25 cellular contexts compared by ENCODE assay signal in the genomic region with DNA sequence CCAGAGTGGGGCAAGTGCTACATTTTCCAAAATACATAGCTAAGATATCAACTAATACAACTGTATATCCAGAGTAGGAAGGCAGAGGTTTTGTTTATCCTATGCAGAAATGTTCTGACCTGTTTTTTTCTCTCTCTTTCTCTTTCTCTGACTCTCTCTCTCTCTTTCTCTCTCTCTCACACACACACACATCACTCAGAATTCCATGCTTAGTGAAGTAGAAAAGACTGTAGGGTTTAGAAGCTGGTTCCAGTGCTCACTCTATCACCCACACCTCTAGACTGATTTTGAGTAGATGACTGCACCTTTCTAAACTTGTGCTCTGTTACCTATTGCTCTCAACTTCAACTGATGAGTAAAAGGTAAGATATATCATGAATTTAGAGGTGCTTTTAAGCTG.
"Had no signal": no experiment of that assay in that cellular context is flagged by ENCODE, and none has a peak within 500 bp of the region (broad histone marks: within the 10 kb centered on the region; RNA-seq: fewer than 3 reads in every experiment).

No MANE protein-coding gene starts in this region.

- H2AFZ ChIP-seq: parathyroid adenoma had no signal

- H3K27me3 ChIP-seq: esophagus squamous epithelium, neutrophil, right atrium auricular region, stomach, thyroid gland, vagina had no signal

- H3K4me3 ChIP-seq: coronary artery, esophagus squamous epithelium, left ventricle myocardium inferior, lower lobe of right lung, right atrium auricular region, stomach, thyroid gland, vagina had no signal

- DNase-seq: dermis blood vessel endothelial cell; effector memory CD4-positive, alpha-beta T cell; erythroblast; esophagus squamous epithelium; foreskin melanocyte; glutamatergic neuron; hypothalamus; immature natural killer cell; left cardiac atrium; left ventricle myocardium inferior; lower lobe of right lung; natural killer cell; stimulated activated CD4-positive, alpha-beta T cell treated with anti-CD3 and anti-CD28 coated beads, Interleukin-2, amount 100 ng/mL, for 24 hours; stimulated activated CD4-positive, alpha-beta T cell treated with anti-CD3 and anti-CD28 coated beads, Interleukin-4, amount 100 ng/mL, for 24 hours; stimulated activated naive CD4-positive, alpha-beta T cell treated with Interleukin-2 at 50 U/mL for 16 hours; stomach; thyroid gland; trophoblast cell had no signal

- H3K9ac ChIP-seq: parathyroid adenoma had no signal

- H3K4me1 ChIP-seq: left ventricle myocardium inferior, lower lobe of right lung, parathyroid adenoma, right atrium auricular region, stomach, vagina had no signal

- H3K27ac ChIP-seq: esophagus squamous epithelium, left ventricle myocardium inferior, lower lobe of right lung, neutrophil, parathyroid adenoma, right atrium auricular region, stomach, thyroid gland, vagina had no signal

- H3K36me3 ChIP-seq: esophagus squamous epithelium, left ventricle myocardium inferior, lower lobe of right lung, neutrophil, right atrium auricular region, stomach, thyroid gland, vagina had no signal

- ATAC-seq: left cardiac atrium; lower lobe of right lung; natural killer cell; sciatic nerve; stimulated activated effector memory CD8-positive, alpha-beta T cell treated with anti-CD3 and anti-CD28 coated beads, Interleukin-12 subunit alpha, Interleukin-12 subunit beta, amount 100 ng/mL, for 72 hours had no signal

- H3K9me3 ChIP-seq: esophagus squamous epithelium, left ventricle myocardium inferior, lower lobe of right lung, neutrophil, right atrium auricular region, stomach, thyroid gland, vagina had no signal
